8 cellular contexts compared by ENCODE assay signal in genomic region chr5:146291421-146292074, GRCh38. TPM values are rescaled to one million over a fixed set of nuclear protein-coding genes. Genes with fewer than 3 reads are reported as not detected.
DNase-seq lines count a peak whose midpoint lies in the region; ATAC-seq and FAIRE-seq lines count a peak whose summit lies in the region.

No MANE protein-coding gene starts in this region.

- no peaks in the 10 kb centered on the region for H3K27me3 Mint-ChIP-seq in activated T-cell treated with anti-CD3 and anti-CD28 coated beads, Interleukin-2, amount 50 U/mL, for 4 hours (ENCODE audit: low read depth)
- H3K27me3 Mint-ChIP-seq in naive thymus-derived CD8-positive, alpha-beta T cell: no peaks in the 10 kb centered on the region

- H3K4me3 Mint-ChIP-seq in activated T-cell treated with anti-CD3 and anti-CD28 coated beads, Interleukin-2, amount 50 U/mL, for 4 hours: no peak overlapping the region
- H3K4me3 Mint-ChIP-seq in naive thymus-derived CD8-positive, alpha-beta T cell: no peak overlapping the region

- H3K27ac Mint-ChIP-seq in naive thymus-derived CD8-positive, alpha-beta T cell: peak overlapping the region in 1 of 10 donors; percentile 31

- H3K4me1 Mint-ChIP-seq in activated T-cell treated with anti-CD3 and anti-CD28 coated beads, Interleukin-2, amount 50 U/mL, for 4 hours (ENCODE audit: low read depth): no peaks in the 10 kb centered on the region
- peaks cover 0 to 6% (median 0%) of the 10 kb centered on the region in 4 donors for H3K4me1 Mint-ChIP-seq in naive thymus-derived CD8-positive, alpha-beta T cell

- ATAC-seq in activated T-cell treated with anti-CD3 and anti-CD28 coated beads, Interleukin-2, amount 50 U/mL, for 4 hours: peak; percentile 53 to 56
- ATAC-seq in GM21447 (IDR thresholded peaks at IDR 0.05; ENCODE audit: unreplicated experiment): peak; percentile 82
- peak; percentile 57 to 60 for ATAC-seq in naive thymus-derived CD8-positive, alpha-beta T cell

- POLR2A ChIA-PET in naive thymus-derived CD8-positive, alpha-beta T cell (lab: Charles Lee): no interaction called here

- FAIRE-seq in RCC 7860 (lab: Jason Lieb, UNC): peak; percentile 75

- no peak for DNase-seq in activated T-cell treated with anti-CD3 and anti-CD28 coated beads, Interleukin-2, amount 50 U/mL, for 4 hours
- DNase-seq in activated T-cell treated with anti-CD3 and anti-CD28 coated beads, Interleukin-2, amount 50 U/mL, for 1 hour: no peak
- DNase-seq in HuH-7.5 (ENCODE audit: low spot score): peak; percentile 19
- DNase-seq in RCC 7860 (ENCODE audit: low spot score): peak; percentile 34
- peak; percentile 32 for DNase-seq in epidermal melanocyte (ENCODE audit: insufficient read length, low spot score)
- peak in 6 of 10 donors; percentile 2 to 36 (median 21) for DNase-seq in naive thymus-derived CD8-positive, alpha-beta T cell
- DNase-seq in putamen (ENCODE audit: low spot score): no peak

- H3K36me3 Mint-ChIP-seq in activated T-cell treated with anti-CD3 and anti-CD28 coated beads, Interleukin-2, amount 50 U/mL, for 4 hours (ENCODE audit: insufficient read depth): peaks cover 6% of the 10 kb centered on the region
- peaks cover 0 to 18% (median 0%) of the 10 kb centered on the region in 3 donors for H3K36me3 Mint-ChIP-seq in naive thymus-derived CD8-positive, alpha-beta T cell

- no peaks in the 10 kb centered on the region for H3K9me3 Mint-ChIP-seq in activated T-cell treated with anti-CD3 and anti-CD28 coated beads, Interleukin-2, amount 50 U/mL, for 4 hours
- no peaks in the 10 kb centered on the region for H3K9me3 Mint-ChIP-seq in naive thymus-derived CD8-positive, alpha-beta T cell

RNA-seq across cellular contexts. Expression of gene POU4F3, which starts 47.1 kb away (rescaled TPM):
- under 1 TPM in 1 of 3 donors, not detected in 2; 0.13 TPM for total RNA-seq in activated T-cell treated with anti-CD3 and anti-CD28 coated beads, Interleukin-2, amount 50 U/mL, for 4 hours
- under 1 TPM in 1 of 2 experiments, not detected in 1; 0.13 TPM for total RNA-seq in naive thymus-derived CD8-positive, alpha-beta T cell
- under 1 TPM in 1 of 3 donors, not detected in 2; 0.11 TPM for polyA plus RNA-seq in naive thymus-derived CD8-positive, alpha-beta T cell

Comparison
In these comparisons a context has a peak if more than half of its experiments do, and no peak if none do; other contexts are left out.
1. DNase-seq: peak in HuH-7.5 (single experiment), RCC 7860 (single experiment), epidermal melanocyte (single experiment) and naive thymus-derived CD8-positive, alpha-beta T cell (6 of 10); none in activated T-cell treated with anti-CD3 and anti-CD28 coated beads, Interleukin-2, amount 50 U/mL, for 4 hours (single experiment), activated T-cell treated with anti-CD3 and anti-CD28 coated beads, Interleukin-2, amount 50 U/mL, for 1 hour (single experiment) and putamen (single experiment).
2. Peak in every context shown above with its lines, with median percentiles within 50 percentile points of each other: ATAC-seq.